Comparison of ENCODE assay signal across 14 cellular contexts in the genomic region with DNA sequence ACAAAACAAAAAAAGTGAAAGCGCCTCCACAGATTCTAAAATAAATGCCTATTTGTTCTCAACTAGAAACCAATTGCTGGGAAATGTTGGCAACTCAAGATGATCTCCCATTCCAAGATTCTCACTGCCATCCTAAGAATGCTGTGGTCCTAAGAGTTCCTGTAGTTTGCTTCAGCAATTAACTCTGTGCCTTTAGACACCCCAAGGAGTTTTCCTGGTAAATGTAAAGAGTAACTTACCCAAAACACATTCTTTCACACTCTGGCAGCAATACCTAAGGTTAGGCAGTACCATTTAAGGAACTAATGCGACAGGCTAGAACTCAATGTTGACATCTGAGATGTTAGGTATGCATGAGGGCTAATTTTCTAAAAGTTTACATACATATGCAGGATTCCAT.
"Had no signal": no experiment of that assay in that cellular context is flagged by ENCODE, and none has a peak within 500 bp of the region (broad histone marks: within the 10 kb centered on the region; RNA-seq: fewer than 3 reads in every experiment).

No MANE protein-coding gene starts in this region.

- ATAC-seq: activated CD8-positive, alpha-beta T cell treated with anti-CD3 and anti-CD28 coated beads, Interleukin-2, amount 10 ng/mL, durations not matched to agents 7 days and 5 days; body of pancreas; left cardiac atrium; mucosa of descending colon; naive thymus-derived CD8-positive, alpha-beta T cell had no signal

- H3K4me1 ChIP-seq: body of pancreas, thyroid gland, uterus had no signal

- FAIRE-seq: small intestine had no signal

- H3K9me3 ChIP-seq: body of pancreas, mucosa of descending colon, neutrophil, thyroid gland, uterus had no signal

- H3K27me3 ChIP-seq: body of pancreas, neutrophil, thyroid gland, uterus had no signal

- DNase-seq: activated CD4-positive, alpha-beta T cell treated with anti-CD3 and anti-CD28 coated beads for 48 hours; activated CD8-positive, alpha-beta memory T cell treated with anti-CD3 and anti-CD28 coated beads, Interleukin-2, amount 50 U/mL, for 48 hours; activated CD8-positive, alpha-beta T cell treated with anti-CD3 and anti-CD28 coated beads, Interleukin-2, amount 10 ng/mL, durations not matched to agents 7 days and 5 days; activated naive CD4-positive, alpha-beta T cell; body of pancreas; left cardiac atrium; mucosa of descending colon; naive thymus-derived CD8-positive, alpha-beta T cell; posterior cingulate gyrus; small intestine; thyroid gland; uterus; WERI-Rb-1 had no signal

- H3K36me3 ChIP-seq: neutrophil, thyroid gland, uterus, WERI-Rb-1 had no signal

- H3K4me3 ChIP-seq: body of pancreas, mucosa of descending colon, thyroid gland, uterus had no signal

- H3K27ac ChIP-seq: body of pancreas, neutrophil, thyroid gland, uterus, WERI-Rb-1 had no signal
